Comparison of ENCODE assay signal across 26 cellular contexts in the genomic region with DNA sequence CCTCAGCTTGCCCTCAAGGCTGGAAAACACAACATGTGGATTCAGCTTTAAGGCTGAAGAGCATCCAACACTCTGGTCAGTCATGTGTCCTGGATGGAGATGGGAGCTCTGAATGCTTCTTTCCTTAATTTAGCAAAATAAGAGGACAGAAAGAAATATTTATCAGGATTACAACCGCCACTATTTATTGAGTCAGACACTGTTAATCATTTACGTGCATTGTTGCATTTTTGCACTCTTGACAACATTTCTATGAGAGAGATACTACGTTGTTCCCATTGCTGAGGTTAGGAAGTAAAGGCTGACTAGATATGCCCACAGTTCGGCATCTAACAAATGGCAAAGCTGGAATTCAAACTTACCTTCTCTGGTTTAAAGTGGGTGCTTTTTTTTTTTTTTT.
"Had no signal": no experiment of that assay in that cellular context is flagged by ENCODE, and none has a peak within 500 bp of the region (broad histone marks: within the 10 kb centered on the region; RNA-seq: fewer than 3 reads in every experiment).

No MANE protein-coding gene starts in this region.

- H3K36me3 Mint-ChIP-seq: naive thymus-derived CD4-positive, alpha-beta T cell; natural killer cell treated with Interleukin-12 subunit alpha and Interleukin-12 subunit beta and Interleukin-15 and Interleukin-18, amount 100 ng/mL, for 72 hours; stimulated activated effector memory CD8-positive, alpha-beta T cell treated with anti-CD3 and anti-CD28 coated beads, Interleukin-12 subunit alpha, Interleukin-12 subunit beta, amount 100 ng/mL, for 72 hours had no signal

- H3K4me1 ChIP-seq: left ventricle myocardium inferior, sigmoid colon, spleen, tibial nerve, upper lobe of left lung, vagina had no signal

- H3K9me3 Mint-ChIP-seq: natural killer cell treated with Interleukin-12 subunit alpha and Interleukin-12 subunit beta and Interleukin-15 and Interleukin-18, amount 100 ng/mL, for 72 hours; stimulated activated effector memory CD8-positive, alpha-beta T cell treated with anti-CD3 and anti-CD28 coated beads, Interleukin-12 subunit alpha, Interleukin-12 subunit beta, amount 100 ng/mL, for 72 hours; stimulated activated naive CD8-positive, alpha-beta T cell treated with anti-CD3 and anti-CD28 coated beads, Interleukin-15, amount 100 ng/mL, for 72 hours had no signal

- H3K27ac ChIP-seq: left ventricle myocardium inferior, ovary, sigmoid colon, spleen, tibial nerve, upper lobe of left lung, vagina had no signal

- H3K36me3 ChIP-seq: left ventricle myocardium inferior, ovary, sigmoid colon, spleen, tibial nerve, upper lobe of left lung, vagina had no signal

- H3K4me3 Mint-ChIP-seq: mesothelial cell of epicardium; naive thymus-derived CD4-positive, alpha-beta T cell; natural killer cell treated with Interleukin-12 subunit alpha and Interleukin-12 subunit beta and Interleukin-15 and Interleukin-18, amount 100 ng/mL, for 72 hours; stimulated activated naive CD8-positive, alpha-beta T cell treated with anti-CD3 and anti-CD28 coated beads, Interleukin-15, amount 100 ng/mL, for 72 hours had no signal

- H3K27me3 Mint-ChIP-seq: progenitor cell of endocrine pancreas had no signal

- H3K4me1 Mint-ChIP-seq: stimulated activated effector memory CD8-positive, alpha-beta T cell treated with anti-CD3 and anti-CD28 coated beads, Interleukin-12 subunit alpha, Interleukin-12 subunit beta, amount 100 ng/mL, for 72 hours; stimulated activated naive CD8-positive, alpha-beta T cell treated with anti-CD3 and anti-CD28 coated beads, Interleukin-15, amount 100 ng/mL, for 72 hours had no signal

- FAIRE-seq: keratinocyte, small intestine had no signal

- ATAC-seq: left colon; mucosa of descending colon; naive thymus-derived CD4-positive, alpha-beta T cell; natural killer cell treated with Interleukin-12 subunit alpha and Interleukin-12 subunit beta and Interleukin-15 and Interleukin-18, amount 100 ng/mL, for 72 hours; right cardiac atrium; stimulated activated effector memory CD8-positive, alpha-beta T cell treated with anti-CD3 and anti-CD28 coated beads, Interleukin-12 subunit alpha, Interleukin-12 subunit beta, amount 100 ng/mL, for 72 hours; stimulated activated naive CD8-positive, alpha-beta T cell treated with anti-CD3 and anti-CD28 coated beads, Interleukin-15, amount 100 ng/mL, for 72 hours had no signal

- DNase-seq: hippocampal formation; kidney glomerular epithelial cell; left colon; left ventricle myocardium inferior; mesendoderm; mucosa of descending colon; naive thymus-derived CD4-positive, alpha-beta T cell; ovary; retina; right cardiac atrium; sigmoid colon; small intestine; stimulated activated CD4-positive, alpha-beta T cell treated with anti-CD3 and anti-CD28 coated beads, Interleukin-4, amount 100 ng/mL, for 24 hours; stimulated activated naive CD4-positive, alpha-beta T cell treated with Interleukin-2 at 50 U/mL for 16 hours; stimulated activated naive CD8-positive, alpha-beta T cell treated with anti-CD3 and anti-CD28 coated beads, Interleukin-15, amount 100 ng/mL, for 72 hours; substantia nigra; upper lobe of left lung had no signal

- H3K9me3 ChIP-seq: mucosa of descending colon, ovary, sigmoid colon, upper lobe of left lung, vagina had no signal

- H3K4me3 ChIP-seq: left ventricle myocardium inferior, lung, mucosa of descending colon, ovary, sigmoid colon, spleen, tibial nerve, upper lobe of left lung, vagina had no signal

- H3K27me3 ChIP-seq: ovary, sigmoid colon, spleen, tibial nerve, upper lobe of left lung, vagina had no signal

- H3K27ac Mint-ChIP-seq: mesothelial cell of epicardium; naive thymus-derived CD4-positive, alpha-beta T cell; natural killer cell treated with Interleukin-12 subunit alpha and Interleukin-12 subunit beta and Interleukin-15 and Interleukin-18, amount 100 ng/mL, for 72 hours; progenitor cell of endocrine pancreas; stimulated activated effector memory CD8-positive, alpha-beta T cell treated with anti-CD3 and anti-CD28 coated beads, Interleukin-12 subunit alpha, Interleukin-12 subunit beta, amount 100 ng/mL, for 72 hours had no signal
